Comparison of ENCODE assay signal across 27 cellular contexts in genomic region chr6:121498481-121499276, GRCh38.
DNase-seq lines count a peak whose midpoint lies in the region; TF ChIP-seq lines count a peak whose summit lies in the region.
"Had no signal": no experiment of that assay in that cellular context is flagged by ENCODE, and none has a peak within 500 bp of the region (broad histone marks: within the 10 kb centered on the region; RNA-seq: fewer than 3 reads in every experiment).

No MANE protein-coding gene starts in this region.

- DNase-seq in ACHN (peak; percentile 43), amniotic epithelial cell (ENCODE audit: low read depth) (peak; percentile 63), esophagus muscularis mucosa (ENCODE audit: extremely low spot score) (no peak), prostate gland (ENCODE audit: low spot score) (no peak), EL (no peak), MM.1S (no peak), DMS 273 treated with DMSO at 0.1 percent for 48 hours (lab: John Stamatoyannopoulos, UW) (no peak)
- no peak for DNase-seq in activated CD4-positive, alpha-beta T cell treated with anti-CD3 and anti-CD28 coated beads, Interleukin-2, amount 50 U/mL, for 48 hours
- DNase-seq: activated CD4-positive, alpha-beta memory T cell treated with anti-CD3 and anti-CD28 coated beads, Interleukin-2, amount 10 ng/mL, durations not matched to agents 7 days and 5 days; activated CD4-positive, CD25-positive, alpha-beta regulatory T cell; activated gamma-delta T cell; activated naive CD8-positive, alpha-beta T cell treated with anti-CD3 and anti-CD28 coated beads, Interleukin-2, amount 50 U/mL, for 24 hours; activated T-cell treated with anti-CD3 and anti-CD28 coated beads for 4 hours; BE2C; Calu3; HCEC 1CT; mammary epithelial cell; MG63; NCI-H1417 treated with DMSO at 0.1 percent for 48 hours; NCI-H2171; NCI-H526; spleen; stimulated activated CD4-positive, alpha-beta T cell treated with anti-CD3 and anti-CD28 coated beads, Interleukin-4, amount 100 ng/mL, for 4 hours; T1000; trophoblast cell had no signal

- H2AFZ ChIP-seq in MM.1S (ENCODE audit: low read length): no peak overlapping the region

- H3K4me2 ChIP-seq in MM.1S (ENCODE audit: low read depth, low read length): no peak overlapping the region

- peak overlapping the region; percentile 80 to 84 (median 82) for H3K27ac ChIP-seq in esophagus muscularis mucosa (replicated peaks in 1 of 4)
- peak overlapping the region; percentile 47 to 72 for H3K27ac ChIP-seq in prostate gland
- no peak overlapping the region for H3K27ac ChIP-seq in MM.1S (ENCODE audit: low read length)
- H3K27ac ChIP-seq: cardiac muscle cell, neutrophil, spleen had no signal

- H3F3A ChIP-seq in MM.1S (ENCODE audit: insufficient read depth, low read length): no peaks in the 10 kb centered on the region

- no peak overlapping the region for H3K9ac ChIP-seq in MM.1S (ENCODE audit: low read length)

- H3K4me1 ChIP-seq in esophagus muscularis mucosa: peaks cover 0 to 30% (median 19%) of the 10 kb centered on the region in 4 donors
- H3K4me1 ChIP-seq in prostate gland (replicated peaks): no peaks in the 10 kb centered on the region
- H3K4me1 ChIP-seq in MM.1S (ENCODE audit: low read length): no peaks in the 10 kb centered on the region
- H3K4me1 ChIP-seq: BE2C, spleen had no signal

- TF ChIP-seq EP300 in esophagus muscularis mucosa (IDR thresholded peaks at IDR 0.05): no peak

- TF ChIP-seq CTCF in esophagus muscularis mucosa (IDR thresholded peaks at IDR 0.05): no peak
- no peak for TF ChIP-seq CTCF in prostate gland (IDR thresholded peaks at IDR 0.05)
- no peak for TF ChIP-seq CTCF in MM.1S (IDR thresholded peaks at IDR 0.05; ENCODE audit: low read length)

- H3K27me3 ChIP-seq in esophagus muscularis mucosa: no peaks in the 10 kb centered on the region
- H3K27me3 ChIP-seq in prostate gland (replicated peaks; ENCODE audit: insufficient read depth): no peaks in the 10 kb centered on the region
- no peaks in the 10 kb centered on the region for H3K27me3 ChIP-seq in MM.1S (replicated peaks; ENCODE audit: insufficient read depth, low read length)
- H3K27me3 ChIP-seq: BE2C, cardiac muscle cell, MG63, neutrophil, spleen had no signal

- H3K36me3 ChIP-seq in esophagus muscularis mucosa: no peaks in the 10 kb centered on the region
- H3K36me3 ChIP-seq in prostate gland: no peaks in the 10 kb centered on the region
- H3K36me3 ChIP-seq in MM.1S (replicated peaks; ENCODE audit: insufficient read depth, low read length): no peaks in the 10 kb centered on the region
- H3K36me3 ChIP-seq: BE2C, cardiac muscle cell, MG63, neutrophil, spleen had no signal

- H3K9me3 ChIP-seq in esophagus muscularis mucosa (no peaks in the 10 kb centered on the region), prostate gland (no peaks in the 10 kb centered on the region), MM.1S (replicated peaks; ENCODE audit: insufficient read depth, low read length) (no peaks in the 10 kb centered on the region)
- H3K9me3 ChIP-seq: BE2C, MG63, neutrophil, spleen had no signal

- no peaks in the 10 kb centered on the region for H3K79me2 ChIP-seq in MM.1S (ENCODE audit: low read length)

- no peaks in the 10 kb centered on the region for H3K9me2 ChIP-seq in MM.1S (replicated peaks; ENCODE audit: insufficient read depth, low read length)

- H3K4me3 ChIP-seq in esophagus muscularis mucosa (peak overlapping the region in 1 of 4 donors; percentile 3), prostate gland (no peak overlapping the region), MM.1S (ENCODE audit: low read length) (no peak overlapping the region)
- H3K4me3 ChIP-seq: cardiac muscle cell, MG63, spleen had no signal

- no peak for TF ChIP-seq POLR2A in esophagus muscularis mucosa (IDR thresholded peaks at IDR 0.05; ENCODE audit: low read depth)
- no peak for TF ChIP-seq POLR2A in prostate gland (IDR thresholded peaks at IDR 0.05)

- WGBS in esophagus muscularis mucosa: 57% methylated on average over 12 of the region's 12 CpGs
- 24% methylated on average over 10 of the region's 12 CpGs for WGBS in prostate gland

- no peaks in the 10 kb centered on the region for H4K20me1 ChIP-seq in MM.1S (ENCODE audit: insufficient read depth, low read length)

- in situ Hi-C loops in ACHN (cut with HindIII; ENCODE audit: low pct_ligation_motif_present, low pct_unique_long_range_greater_than_20kb, low sequenced_read_pairs): no loop called here

- intact Hi-C loops in esophagus muscularis mucosa (cut with DNase I): no loop called here
- intact Hi-C loops in prostate gland (cut with DNase I): loop anchor here (2.0 to 5.0 kb wide), 4 partner anchors 24 to 284 kb away; partner anchors contain the start of gene GJA1

Comparison
In these comparisons a context has a peak if more than half of its experiments do, and no peak if none do; other contexts are left out.
1. DNase-seq: peak in ACHN (single experiment) and amniotic epithelial cell (single experiment); none in esophagus muscularis mucosa (single experiment), prostate gland (single experiment), EL (single experiment), MM.1S (single experiment), DMS 273 treated with DMSO at 0.1 percent for 48 hours (single experiment) and activated CD4-positive, alpha-beta T cell treated with anti-CD3 and anti-CD28 coated beads, Interleukin-2, amount 50 U/mL, for 48 hours (0 of 2).